18 cellular contexts compared by ENCODE assay signal in genomic region chr5:171978016-171978415, GRCh38. TPM values are rescaled to one million over a fixed set of nuclear protein-coding genes. Genes with fewer than 3 reads are reported as not detected.
DNase-seq lines count a peak whose midpoint lies in the region; ATAC-seq and TF ChIP-seq lines count a peak whose summit lies in the region.
"Had no signal": no experiment of that assay in that cellular context is flagged by ENCODE, and none has a peak within 500 bp of the region (broad histone marks: within the 10 kb centered on the region; RNA-seq: fewer than 3 reads in every experiment).

No MANE protein-coding gene starts in this region.

- peaks cover 17% of the 10 kb centered on the region for H3K9me3 Mint-ChIP-seq in activated CD4-positive, alpha-beta T cell treated with anti-CD3 and anti-CD28 coated beads for 36 hours (ENCODE audit: low read depth)
- peaks cover 22% of the 10 kb centered on the region for H3K9me3 Mint-ChIP-seq in activated CD4-positive, alpha-beta T cell treated with anti-CD3 and anti-CD28 coated beads, Interleukin-2, amount 10 ng/mL, durations not matched to agents 7 days and 5 days
- peaks cover 38% of the 10 kb centered on the region for H3K9me3 Mint-ChIP-seq in activated T-helper 1 cell treated with anti-CD3 and anti-CD28 coated beads, Interleukin-12 subunit alpha, Interleukin-12 subunit beta, Interleukin-2, Interleukin-4 antibody, amounts not matched to agents 30 ng/mL and 10 ng/mL and 1 ng/mL, durations not matched to agents 14 hours and 24 hours and 36 hours
- peaks cover 3% of the 10 kb centered on the region for H3K9me3 Mint-ChIP-seq in stimulated activated effector memory CD8-positive, alpha-beta T cell treated with anti-CD3 and anti-CD28 coated beads, Interleukin-12 subunit alpha, Interleukin-12 subunit beta, amount 100 ng/mL, for 72 hours

- H3K4me1 Mint-ChIP-seq in activated CD4-positive, alpha-beta T cell treated with anti-CD3 and anti-CD28 coated beads for 36 hours: peaks cover 51% of the 10 kb centered on the region
- H3K4me1 Mint-ChIP-seq in activated CD4-positive, alpha-beta T cell treated with anti-CD3 and anti-CD28 coated beads, Interleukin-2, amount 10 ng/mL, durations not matched to agents 7 days and 5 days: peaks cover 13% of the 10 kb centered on the region
- peaks cover 39% of the 10 kb centered on the region for H3K4me1 Mint-ChIP-seq in activated T-helper 1 cell treated with anti-CD3 and anti-CD28 coated beads, Interleukin-12 subunit alpha, Interleukin-12 subunit beta, Interleukin-2, Interleukin-4 antibody, amounts not matched to agents 30 ng/mL and 10 ng/mL and 1 ng/mL, durations not matched to agents 14 hours and 24 hours and 36 hours (ENCODE audit: low read depth)
- H3K4me1 Mint-ChIP-seq in stimulated activated effector memory CD8-positive, alpha-beta T cell treated with anti-CD3 and anti-CD28 coated beads, Interleukin-12 subunit alpha, Interleukin-12 subunit beta, amount 100 ng/mL, for 72 hours: peaks cover 57% of the 10 kb centered on the region

- H3K27me3 Mint-ChIP-seq in activated CD4-positive, alpha-beta T cell treated with anti-CD3 and anti-CD28 coated beads for 36 hours: no peaks in the 10 kb centered on the region
- no peaks in the 10 kb centered on the region for H3K27me3 Mint-ChIP-seq in activated CD4-positive, alpha-beta T cell treated with anti-CD3 and anti-CD28 coated beads, Interleukin-2, amount 10 ng/mL, durations not matched to agents 7 days and 5 days
- H3K27me3 Mint-ChIP-seq in activated T-helper 1 cell treated with anti-CD3 and anti-CD28 coated beads, Interleukin-12 subunit alpha, Interleukin-12 subunit beta, Interleukin-2, Interleukin-4 antibody, amounts not matched to agents 30 ng/mL and 10 ng/mL and 1 ng/mL, durations not matched to agents 14 hours and 24 hours and 36 hours (ENCODE audit: insufficient read depth): no peaks in the 10 kb centered on the region
- H3K27me3 Mint-ChIP-seq: activated CD4-positive, alpha-beta T cell treated with anti-CD3 and anti-CD28 coated beads, Interleukin-2, amount 10 ng/mL, durations not matched to agents 24 days and 14 days had no signal

- CTCF ChIA-PET in activated CD4-positive, alpha-beta T cell treated with anti-CD3 and anti-CD28 coated beads for 36 hours (lab: Charles Lee): interaction anchor here (1.1 to 1.6 kb wide), 2 partner anchors 11 to 22 kb away, joined by 3 to 4 read pairs; no protein-coding TSS in a partner anchor
- CTCF ChIA-PET in activated CD4-positive, alpha-beta T cell treated with anti-CD3 and anti-CD28 coated beads, Interleukin-2, amount 10 ng/mL, durations not matched to agents 7 days and 5 days (lab: Charles Lee): interaction anchor here (0.8 kb wide), 1 partner anchor 219 kb away, joined by 3 read pairs; no protein-coding TSS in a partner anchor

- H3K27ac Mint-ChIP-seq in activated CD4-positive, alpha-beta T cell treated with anti-CD3 and anti-CD28 coated beads for 36 hours: peak overlapping the region; percentile 11
- no peak overlapping the region for H3K27ac Mint-ChIP-seq in activated CD4-positive, alpha-beta T cell treated with anti-CD3 and anti-CD28 coated beads, Interleukin-2, amount 10 ng/mL, durations not matched to agents 7 days and 5 days
- peak overlapping the region; percentile 31 for H3K27ac Mint-ChIP-seq in activated T-helper 1 cell treated with anti-CD3 and anti-CD28 coated beads, Interleukin-12 subunit alpha, Interleukin-12 subunit beta, Interleukin-2, Interleukin-4 antibody, amounts not matched to agents 30 ng/mL and 10 ng/mL and 1 ng/mL, durations not matched to agents 14 hours and 24 hours and 36 hours
- H3K27ac Mint-ChIP-seq in stimulated activated effector memory CD8-positive, alpha-beta T cell treated with anti-CD3 and anti-CD28 coated beads, Interleukin-12 subunit alpha, Interleukin-12 subunit beta, amount 100 ng/mL, for 72 hours: no peak overlapping the region
- H3K27ac Mint-ChIP-seq: activated CD4-positive, alpha-beta T cell treated with anti-CD3 and anti-CD28 coated beads, Interleukin-2, amount 10 ng/mL, durations not matched to agents 24 days and 14 days had no signal

- intact Hi-C loops in activated CD4-positive, alpha-beta T cell treated with anti-CD3 and anti-CD28 coated beads for 36 hours (cut with DNase I, micrococcal nuclease): no loop called here
- intact Hi-C loops in activated T-helper 1 cell treated with anti-CD3 and anti-CD28 coated beads, Interleukin-12 subunit alpha, Interleukin-12 subunit beta, Interleukin-2, Interleukin-4 antibody, amounts not matched to agents 30 ng/mL and 10 ng/mL and 1 ng/mL, durations not matched to agents 14 hours and 24 hours and 36 hours (cut with micrococcal nuclease): loop anchor here (1.0 kb wide), 1 partner anchor 11 kb away; no protein-coding TSS in a partner anchor

- DNase-seq in activated CD4-positive, alpha-beta T cell treated with anti-CD3 and anti-CD28 coated beads for 36 hours: no peak
- DNase-seq in activated CD4-positive, alpha-beta T cell treated with anti-CD3 and anti-CD28 coated beads, Interleukin-2, amount 10 ng/mL, durations not matched to agents 7 days and 5 days: no peak
- DNase-seq in activated T-helper 1 cell treated with anti-CD3 and anti-CD28 coated beads, Interleukin-12 subunit alpha, Interleukin-12 subunit beta, Interleukin-2, Interleukin-4 antibody, amounts not matched to agents 30 ng/mL and 10 ng/mL and 1 ng/mL, durations not matched to agents 14 hours and 24 hours and 36 hours (ENCODE audit: low spot score): no peak
- DNase-seq in stimulated activated effector memory CD8-positive, alpha-beta T cell treated with anti-CD3 and anti-CD28 coated beads, Interleukin-12 subunit alpha, Interleukin-12 subunit beta, amount 100 ng/mL, for 72 hours (ENCODE audit: low spot score in 2 of 2): no peak
- no peak for DNase-seq in NCI-H774 (lab: John Stamatoyannopoulos, UW)
- DNase-seq: activated CD4-positive, alpha-beta T cell treated with anti-CD3 and anti-CD28 coated beads, Interleukin-2, amount 10 ng/mL, durations not matched to agents 24 days and 14 days; activated effector memory CD4-positive, alpha-beta T cell treated with Interleukin-2 at 50 U/mL for 16 hours; brain microvascular endothelial cell; C1 segment of cervical spinal cord; DMS53; KG1; NCI-H1436 treated with DMSO at 0.1 percent for 48 hours; NCI-H446; retina; testis had no signal

- no peak for TF ChIP-seq POLR2A in GM18505 (IDR thresholded peaks at IDR 0.05; ENCODE audit: borderline replicate concordance, extremely low read depth, insufficient read depth, insufficient read length)

- H3K4me3 Mint-ChIP-seq in activated CD4-positive, alpha-beta T cell treated with anti-CD3 and anti-CD28 coated beads for 36 hours: no peak overlapping the region
- no peak overlapping the region for H3K4me3 Mint-ChIP-seq in activated CD4-positive, alpha-beta T cell treated with anti-CD3 and anti-CD28 coated beads, Interleukin-2, amount 10 ng/mL, durations not matched to agents 7 days and 5 days
- H3K4me3 Mint-ChIP-seq in activated T-helper 1 cell treated with anti-CD3 and anti-CD28 coated beads, Interleukin-12 subunit alpha, Interleukin-12 subunit beta, Interleukin-2, Interleukin-4 antibody, amounts not matched to agents 30 ng/mL and 10 ng/mL and 1 ng/mL, durations not matched to agents 14 hours and 24 hours and 36 hours: no peak overlapping the region
- no peak overlapping the region for H3K4me3 Mint-ChIP-seq in stimulated activated effector memory CD8-positive, alpha-beta T cell treated with anti-CD3 and anti-CD28 coated beads, Interleukin-12 subunit alpha, Interleukin-12 subunit beta, amount 100 ng/mL, for 72 hours
- H3K4me3 Mint-ChIP-seq: activated CD4-positive, alpha-beta T cell treated with anti-CD3 and anti-CD28 coated beads, Interleukin-2, amount 10 ng/mL, durations not matched to agents 24 days and 14 days had no signal

- H3K36me3 Mint-ChIP-seq in activated CD4-positive, alpha-beta T cell treated with anti-CD3 and anti-CD28 coated beads for 36 hours (ENCODE audit: low read depth): peaks cover 35% of the 10 kb centered on the region
- H3K36me3 Mint-ChIP-seq in activated CD4-positive, alpha-beta T cell treated with anti-CD3 and anti-CD28 coated beads, Interleukin-2, amount 10 ng/mL, durations not matched to agents 7 days and 5 days (ENCODE audit: low read depth): peaks cover 37% of the 10 kb centered on the region
- H3K36me3 Mint-ChIP-seq in activated T-helper 1 cell treated with anti-CD3 and anti-CD28 coated beads, Interleukin-12 subunit alpha, Interleukin-12 subunit beta, Interleukin-2, Interleukin-4 antibody, amounts not matched to agents 30 ng/mL and 10 ng/mL and 1 ng/mL, durations not matched to agents 14 hours and 24 hours and 36 hours (ENCODE audit: low read depth): peaks cover 37% of the 10 kb centered on the region
- peaks cover 5% of the 10 kb centered on the region for H3K36me3 Mint-ChIP-seq in stimulated activated effector memory CD8-positive, alpha-beta T cell treated with anti-CD3 and anti-CD28 coated beads, Interleukin-12 subunit alpha, Interleukin-12 subunit beta, amount 100 ng/mL, for 72 hours

- POLR2A ChIA-PET in activated CD4-positive, alpha-beta T cell treated with anti-CD3 and anti-CD28 coated beads for 36 hours (lab: Charles Lee): no interaction called here
- POLR2A ChIA-PET in activated CD4-positive, alpha-beta T cell treated with anti-CD3 and anti-CD28 coated beads, Interleukin-2, amount 10 ng/mL, durations not matched to agents 7 days and 5 days (lab: Charles Lee): no interaction called here

- peak; percentile 74 for ATAC-seq in activated CD4-positive, alpha-beta T cell treated with anti-CD3 and anti-CD28 coated beads for 36 hours
- ATAC-seq in GM21528 (IDR thresholded peaks at IDR 0.05; ENCODE audit: low FRiP score, unreplicated experiment) (peak; percentile 31), GM21423 (IDR thresholded peaks at IDR 0.05; ENCODE audit: unreplicated experiment) (no peak), GM18505 (IDR thresholded peaks at IDR 0.05; ENCODE audit: unreplicated experiment) (no peak)
- peak; percentile 37 for ATAC-seq in stimulated activated effector memory CD8-positive, alpha-beta T cell treated with anti-CD3 and anti-CD28 coated beads, Interleukin-12 subunit alpha, Interleukin-12 subunit beta, amount 100 ng/mL, for 72 hours

RNA-seq across cellular contexts. Expression of gene FBXW11, which starts 28.4 kb away (rescaled TPM):
- total RNA-seq in activated CD4-positive, alpha-beta T cell treated with anti-CD3 and anti-CD28 coated beads for 36 hours: 10 to 100 TPM; 33.8 to 39.5 TPM
- 10 to 100 TPM; 27.3 to 27.5 TPM for total RNA-seq in activated CD4-positive, alpha-beta T cell treated with anti-CD3 and anti-CD28 coated beads, Interleukin-2, amount 10 ng/mL, durations not matched to agents 7 days and 5 days
- 55.6 and 57.9 TPM in 2 replicates for total RNA-seq in activated T-helper 1 cell treated with anti-CD3 and anti-CD28 coated beads, Interleukin-12 subunit alpha, Interleukin-12 subunit beta, Interleukin-2, Interleukin-4 antibody, amounts not matched to agents 30 ng/mL and 10 ng/mL and 1 ng/mL, durations not matched to agents 14 hours and 24 hours and 36 hours

Comparison
In these comparisons a context has a peak if more than half of its experiments do, and no peak if none do; other contexts are left out.
1. H3K27ac Mint-ChIP-seq: peak in activated CD4-positive, alpha-beta T cell treated with anti-CD3 and anti-CD28 coated beads for 36 hours (single experiment) and activated T-helper 1 cell treated with anti-CD3 and anti-CD28 coated beads, Interleukin-12 subunit alpha, Interleukin-12 subunit beta, Interleukin-2, Interleukin-4 antibody, amounts not matched to agents 30 ng/mL and 10 ng/mL and 1 ng/mL, durations not matched to agents 14 hours and 24 hours and 36 hours (single experiment); none in activated CD4-positive, alpha-beta T cell treated with anti-CD3 and anti-CD28 coated beads, Interleukin-2, amount 10 ng/mL, durations not matched to agents 7 days and 5 days (single experiment) and stimulated activated effector memory CD8-positive, alpha-beta T cell treated with anti-CD3 and anti-CD28 coated beads, Interleukin-12 subunit alpha, Interleukin-12 subunit beta, amount 100 ng/mL, for 72 hours (single experiment).
2. ATAC-seq: peak in activated CD4-positive, alpha-beta T cell treated with anti-CD3 and anti-CD28 coated beads for 36 hours (single experiment), GM21528 (single experiment) and stimulated activated effector memory CD8-positive, alpha-beta T cell treated with anti-CD3 and anti-CD28 coated beads, Interleukin-12 subunit alpha, Interleukin-12 subunit beta, amount 100 ng/mL, for 72 hours (single experiment); none in GM21423 (single experiment) and GM18505 (single experiment).